Comparison of ENCODE assay signal across 10 cellular contexts in the genomic region with DNA sequence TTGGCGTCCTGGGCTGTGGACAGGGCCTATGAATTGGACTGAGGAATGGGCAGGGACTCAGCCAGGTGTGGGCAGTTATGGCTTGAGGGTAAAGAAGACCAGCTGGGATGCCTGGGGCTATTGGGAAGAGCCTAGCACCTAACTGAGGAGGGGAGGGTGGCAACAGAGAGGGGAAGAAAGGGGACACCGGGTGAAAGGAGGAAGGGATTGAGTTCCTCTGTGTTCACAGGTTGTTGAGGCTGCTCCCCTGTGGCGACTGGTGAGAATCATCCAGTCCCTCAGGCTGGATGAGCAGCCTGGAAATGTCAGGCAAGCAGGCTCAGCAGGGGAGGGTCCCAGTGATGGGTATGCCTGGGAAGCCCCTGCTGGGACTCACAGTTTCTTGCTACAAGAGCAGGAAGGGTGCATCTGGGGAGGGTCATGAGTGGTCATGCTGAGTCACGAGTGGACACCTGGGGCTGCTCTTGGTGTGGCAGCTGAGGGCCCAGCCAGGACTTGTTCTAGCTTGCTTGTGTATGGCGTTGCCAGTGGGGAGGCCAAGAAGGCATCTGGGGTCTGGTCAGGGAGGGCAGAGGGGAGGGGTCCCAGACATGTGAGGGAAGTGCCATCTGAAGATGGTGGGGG. TPM values are rescaled to one million over a fixed set of nuclear protein-coding genes. Genes with fewer than 3 reads are reported as not detected.
DNase-seq lines count a peak whose midpoint lies in the region; ATAC-seq and TF ChIP-seq lines count a peak whose summit lies in the region.
"Had no signal": no experiment of that assay in that cellular context is flagged by ENCODE, and none has a peak within 500 bp of the region (broad histone marks: within the 10 kb centered on the region; RNA-seq: fewer than 3 reads in every experiment).

No MANE protein-coding gene starts in this region.

- peaks cover 10% of the 10 kb centered on the region for H3K36me3 ChIP-seq in OCI-LY3 (replicated peaks; ENCODE audit: low read depth, low read length)

- no peak overlapping the region for H3K27ac ChIP-seq in OCI-LY3 (ENCODE audit: low read length)

- H4K20me1 ChIP-seq in OCI-LY3 (ENCODE audit: insufficient read depth, low read length) = peaks cover 11% of the 10 kb centered on the region; the same call in 1 of the 2 replicates

- H3K4me1 Mint-ChIP-seq in activated CD8-positive, alpha-beta memory T cell treated with anti-CD3 and anti-CD28 coated beads, Interleukin-2, amount 10 ng/mL, durations not matched to agents 7 days and 5 days = peaks cover 21% of the 10 kb centered on the region
- peaks cover 22% of the 10 kb centered on the region for H3K4me1 Mint-ChIP-seq in stimulated activated memory B cell treated with anti-CD40 and anti-IgM and Interleukin-4, amounts not matched to agents 10 μg/mL and 1 μg/mL and 100 μg/mL, for 72 hours

- no peaks in the 10 kb centered on the region for H3K9me3 Mint-ChIP-seq in activated CD8-positive, alpha-beta memory T cell treated with anti-CD3 and anti-CD28 coated beads, Interleukin-2, amount 10 ng/mL, durations not matched to agents 7 days and 5 days (ENCODE audit: low read depth)
- no peaks in the 10 kb centered on the region for H3K9me3 Mint-ChIP-seq in stimulated activated memory B cell treated with anti-CD40 and anti-IgM and Interleukin-4, amounts not matched to agents 10 μg/mL and 1 μg/mL and 100 μg/mL, for 72 hours

- H3K9ac ChIP-seq in OCI-LY3 (ENCODE audit: low read length) = no peak overlapping the region

- H3K4me3 ChIP-seq in OCI-LY3 (ENCODE audit: low read length) (peak overlapping the region; percentile 55), epithelial cell of esophagus (ENCODE audit: low read length) (peak overlapping the region; percentile 27)

- H3K4me2 ChIP-seq in OCI-LY3 (ENCODE audit: low read length) = peak overlapping the region; percentile 46

- CTCF ChIA-PET in activated CD8-positive, alpha-beta memory T cell treated with anti-CD3 and anti-CD28 coated beads, Interleukin-2, amount 10 ng/mL, durations not matched to agents 7 days and 5 days (lab: Charles Lee) = interaction anchor here (1.2 to 3.1 kb wide), 4 partner anchors 21 to 51 kb away, joined by 3 to 10 read pairs (median 4); partner anchors contain the start of genes ZBTB45 and ZNF132

- peaks cover 17% of the 10 kb centered on the region for H3K36me3 Mint-ChIP-seq in activated CD8-positive, alpha-beta memory T cell treated with anti-CD3 and anti-CD28 coated beads, Interleukin-2, amount 10 ng/mL, durations not matched to agents 7 days and 5 days
- peaks cover 41% of the 10 kb centered on the region for H3K36me3 Mint-ChIP-seq in stimulated activated memory B cell treated with anti-CD40 and anti-IgM and Interleukin-4, amounts not matched to agents 10 μg/mL and 1 μg/mL and 100 μg/mL, for 72 hours

- DNase-seq in activated CD8-positive, alpha-beta memory T cell treated with anti-CD3 and anti-CD28 coated beads, Interleukin-2, amount 10 ng/mL, durations not matched to agents 7 days and 5 days = no peak
- no peak for DNase-seq in activated CD8-positive, alpha-beta memory T cell treated with anti-CD3 and anti-CD28 coated beads, Interleukin-2, amount 50 U/mL, for 4 hours
- DNase-seq in epithelial cell of esophagus (ENCODE audit: low read depth) (peak; percentile 58), kidney tubule cell (ENCODE audit: low spot score) (no peak)
- DNase-seq: NCI-H187 treated with DMSO at 0.1 percent for 48 hours had no signal

- peaks cover 2% of the 10 kb centered on the region; the same call in 1 of the 2 replicates for H3K27me3 ChIP-seq in OCI-LY3 (ENCODE audit: low read depth, low read length)

- H2AFZ ChIP-seq in OCI-LY3 (ENCODE audit: low read depth, low read length) = no peak overlapping the region

- no peak for ATAC-seq in activated CD8-positive, alpha-beta memory T cell treated with anti-CD3 and anti-CD28 coated beads, Interleukin-2, amount 10 ng/mL, durations not matched to agents 7 days and 5 days
- no peak for ATAC-seq in stimulated activated memory B cell treated with anti-CD40 and anti-IgM and Interleukin-4, amounts not matched to agents 10 μg/mL and 1 μg/mL and 100 μg/mL, for 72 hours
- ATAC-seq in HG02870 (IDR thresholded peaks at IDR 0.05; ENCODE audit: unreplicated experiment) (no peak), GM21515 (IDR thresholded peaks at IDR 0.05; ENCODE audit: unreplicated experiment) (no peak)
- ATAC-seq: activated CD4-positive, CD25-positive, alpha-beta regulatory T cell treated with anti-CD3 and anti-CD28 coated beads, Interleukin-2, amount 50 U/mL, for 24 hours had no signal

- peak overlapping the region; percentile 44 for H3K27ac Mint-ChIP-seq in activated CD8-positive, alpha-beta memory T cell treated with anti-CD3 and anti-CD28 coated beads, Interleukin-2, amount 10 ng/mL, durations not matched to agents 7 days and 5 days
- H3K27ac Mint-ChIP-seq in stimulated activated memory B cell treated with anti-CD40 and anti-IgM and Interleukin-4, amounts not matched to agents 10 μg/mL and 1 μg/mL and 100 μg/mL, for 72 hours = no peak overlapping the region

- peaks cover 9% of the 10 kb centered on the region for H3K79me2 ChIP-seq in OCI-LY3 (ENCODE audit: low read length)

- H3K4me3 Mint-ChIP-seq in activated CD8-positive, alpha-beta memory T cell treated with anti-CD3 and anti-CD28 coated beads, Interleukin-2, amount 10 ng/mL, durations not matched to agents 7 days and 5 days = peak overlapping the region; percentile 76
- H3K4me3 Mint-ChIP-seq in stimulated activated memory B cell treated with anti-CD40 and anti-IgM and Interleukin-4, amounts not matched to agents 10 μg/mL and 1 μg/mL and 100 μg/mL, for 72 hours = peak overlapping the region; percentile 93

- H3K9me3 ChIP-seq in OCI-LY3 (ENCODE audit: insufficient read depth, low read length) = no peaks in the 10 kb centered on the region

- H3K4me1 ChIP-seq in OCI-LY3 (ENCODE audit: low read length) = peaks cover 19% of the 10 kb centered on the region

- TF ChIP-seq CTCF in OCI-LY3 (IDR thresholded peaks at IDR 0.05; ENCODE audit: low read depth, low read length) (no peak), epithelial cell of esophagus (IDR thresholded peaks at IDR 0.05; ENCODE audit: insufficient read depth, low read depth, low read length, missing control alignments) (peak; percentile 2)

- H3K27me3 Mint-ChIP-seq in activated CD8-positive, alpha-beta memory T cell treated with anti-CD3 and anti-CD28 coated beads, Interleukin-2, amount 10 ng/mL, durations not matched to agents 7 days and 5 days = peaks cover 2% of the 10 kb centered on the region
- H3K27me3 Mint-ChIP-seq in stimulated activated memory B cell treated with anti-CD40 and anti-IgM and Interleukin-4, amounts not matched to agents 10 μg/mL and 1 μg/mL and 100 μg/mL, for 72 hours = no peaks in the 10 kb centered on the region

RNA-seq across cellular contexts. Expression of gene ZNF324, which starts 1.4 kb away (rescaled TPM):
- 10 to 100 TPM; 12.8 to 13.9 TPM for total RNA-seq in activated CD8-positive, alpha-beta memory T cell treated with anti-CD3 and anti-CD28 coated beads, Interleukin-2, amount 10 ng/mL, durations not matched to agents 7 days and 5 days

RNA-seq across cellular contexts. Expression of gene ZNF446, which starts 7.8 kb away (rescaled TPM):
- total RNA-seq in activated CD8-positive, alpha-beta memory T cell treated with anti-CD3 and anti-CD28 coated beads, Interleukin-2, amount 10 ng/mL, durations not matched to agents 7 days and 5 days = 1 to 10 TPM; 5.9 to 7.4 TPM

RNA-seq across cellular contexts. Expression of gene ZNF324B, which starts 16.9 kb away (rescaled TPM):
- total RNA-seq in activated CD8-positive, alpha-beta memory T cell treated with anti-CD3 and anti-CD28 coated beads, Interleukin-2, amount 10 ng/mL, durations not matched to agents 7 days and 5 days = 10 to 100 TPM; 13.1 to 14.4 TPM

RNA-seq across cellular contexts. Expression of gene ZNF132, which starts 28.4 kb away (rescaled TPM):
- 1 to 10 TPM; 5.4 to 5.8 TPM for total RNA-seq in activated CD8-positive, alpha-beta memory T cell treated with anti-CD3 and anti-CD28 coated beads, Interleukin-2, amount 10 ng/mL, durations not matched to agents 7 days and 5 days

RNA-seq across cellular contexts. Expression of gene SLC27A5, which starts 43.5 kb away (rescaled TPM):
- 10 to 100 TPM; 22.9 to 23.6 TPM for total RNA-seq in activated CD8-positive, alpha-beta memory T cell treated with anti-CD3 and anti-CD28 coated beads, Interleukin-2, amount 10 ng/mL, durations not matched to agents 7 days and 5 days
